Comparison of ENCODE assay signal across 17 cellular contexts in genomic region chr10:12568391-12568790, GRCh38.
DNase-seq lines count a peak whose midpoint lies in the region; ATAC-seq lines count a peak whose summit lies in the region.
"Had no signal": no experiment of that assay in that cellular context is flagged by ENCODE, and none has a peak within 500 bp of the region (broad histone marks: within the 10 kb centered on the region; RNA-seq: fewer than 3 reads in every experiment).

No MANE protein-coding gene starts in this region.

- H3K4me1 Mint-ChIP-seq in activated naive CD4-positive, alpha-beta T cell treated with anti-CD3 and anti-CD28 coated beads, Interleukin-2, amount 50 U/mL, for 24 hours = peaks cover 37% of the 10 kb centered on the region
- H3K4me1 Mint-ChIP-seq in activated naive CD4-positive, alpha-beta T cell treated with anti-CD3 and anti-CD28 coated beads, Interleukin-2, amount 10 ng/mL, durations not matched to agents 7 days and 5 days = peaks cover 5% of the 10 kb centered on the region
- peaks cover 15% of the 10 kb centered on the region for H3K4me1 Mint-ChIP-seq in activated naive CD8-positive, alpha-beta T cell treated with anti-CD3 and anti-CD28 coated beads for 36 hours
- H3K4me1 Mint-ChIP-seq in stimulated activated naive CD8-positive, alpha-beta T cell treated with anti-CD3 and anti-CD28 coated beads, Interleukin-15, amount 100 ng/mL, for 72 hours = peaks cover 23% of the 10 kb centered on the region

- peaks cover 4% of the 10 kb centered on the region for H3K36me3 Mint-ChIP-seq in activated naive CD4-positive, alpha-beta T cell treated with anti-CD3 and anti-CD28 coated beads, Interleukin-2, amount 50 U/mL, for 24 hours
- H3K36me3 Mint-ChIP-seq in activated naive CD4-positive, alpha-beta T cell treated with anti-CD3 and anti-CD28 coated beads, Interleukin-2, amount 10 ng/mL, durations not matched to agents 7 days and 5 days = no peaks in the 10 kb centered on the region
- no peaks in the 10 kb centered on the region for H3K36me3 Mint-ChIP-seq in activated naive CD8-positive, alpha-beta T cell treated with anti-CD3 and anti-CD28 coated beads for 36 hours

- no peak overlapping the region for H3K4me3 Mint-ChIP-seq in activated naive CD4-positive, alpha-beta T cell treated with anti-CD3 and anti-CD28 coated beads, Interleukin-2, amount 50 U/mL, for 24 hours
- H3K4me3 Mint-ChIP-seq in activated naive CD4-positive, alpha-beta T cell treated with anti-CD3 and anti-CD28 coated beads, Interleukin-2, amount 10 ng/mL, durations not matched to agents 7 days and 5 days = no peak overlapping the region
- H3K4me3 Mint-ChIP-seq in activated naive CD8-positive, alpha-beta T cell treated with anti-CD3 and anti-CD28 coated beads for 36 hours = no peak overlapping the region
- H3K4me3 Mint-ChIP-seq in stimulated activated naive CD8-positive, alpha-beta T cell treated with anti-CD3 and anti-CD28 coated beads, Interleukin-15, amount 100 ng/mL, for 72 hours = peak overlapping the region; percentile 4 to 48
- H3K4me3 Mint-ChIP-seq: CD4-positive, CD25-positive, alpha-beta regulatory T cell; central memory CD8-positive, alpha-beta T cell had no signal

- H3K9me3 Mint-ChIP-seq in activated naive CD4-positive, alpha-beta T cell treated with anti-CD3 and anti-CD28 coated beads, Interleukin-2, amount 50 U/mL, for 24 hours = no peaks in the 10 kb centered on the region
- no peaks in the 10 kb centered on the region for H3K9me3 Mint-ChIP-seq in activated naive CD4-positive, alpha-beta T cell treated with anti-CD3 and anti-CD28 coated beads, Interleukin-2, amount 10 ng/mL, durations not matched to agents 7 days and 5 days
- H3K9me3 Mint-ChIP-seq in activated naive CD8-positive, alpha-beta T cell treated with anti-CD3 and anti-CD28 coated beads for 36 hours = no peaks in the 10 kb centered on the region
- no peaks in the 10 kb centered on the region for H3K9me3 Mint-ChIP-seq in stimulated activated naive CD8-positive, alpha-beta T cell treated with anti-CD3 and anti-CD28 coated beads, Interleukin-15, amount 100 ng/mL, for 72 hours
- H3K9me3 Mint-ChIP-seq: central memory CD8-positive, alpha-beta T cell had no signal

- CTCF ChIA-PET in activated naive CD4-positive, alpha-beta T cell treated with anti-CD3 and anti-CD28 coated beads, Interleukin-2, amount 10 ng/mL, durations not matched to agents 7 days and 5 days (lab: Charles Lee) = no interaction called here

- no peak for ATAC-seq in stimulated activated naive CD8-positive, alpha-beta T cell treated with anti-CD3 and anti-CD28 coated beads, Interleukin-15, amount 100 ng/mL, for 72 hours
- no peak for ATAC-seq in HG02884 (IDR thresholded peaks at IDR 0.05; ENCODE audit: unreplicated experiment)
- ATAC-seq: K562 had no signal

- DNase-seq in activated naive CD4-positive, alpha-beta T cell treated with anti-CD3 and anti-CD28 coated beads, Interleukin-2, amount 10 ng/mL, durations not matched to agents 7 days and 5 days = no peak
- peak; percentile 12 for DNase-seq in KBM-7
- DNase-seq in activated naive CD8-positive, alpha-beta T cell treated with anti-CD3 and anti-CD28 coated beads for 36 hours = no peak
- DNase-seq in stimulated activated naive CD8-positive, alpha-beta T cell treated with anti-CD3 and anti-CD28 coated beads, Interleukin-15, amount 100 ng/mL, for 72 hours = no peak
- DNase-seq in A172 (ENCODE audit: low spot score) = no peak
- DNase-seq: activated CD4-positive, alpha-beta T cell treated with anti-CD3 and anti-CD28 coated beads for 4 hours; activated CD8-positive, alpha-beta memory T cell treated with anti-CD3 and anti-CD28 coated beads, Interleukin-2, amount 50 U/mL, for 48 hours; activated gamma-delta T cell treated with Interleukin-2 at 50 U/mL for 16 hours; CD4-positive, CD25-positive, alpha-beta regulatory T cell; DMS153; GDM1; NCI-H187; stimulated activated CD4-positive, alpha-beta T cell treated with anti-CD3 and anti-CD28 coated beads, Interleukin-12 subunit alpha, Interleukin-12 subunit beta, amount 100 ng/mL, for 4 hours had no signal

- H3K27me3 Mint-ChIP-seq in activated naive CD4-positive, alpha-beta T cell treated with anti-CD3 and anti-CD28 coated beads, Interleukin-2, amount 50 U/mL, for 24 hours = no peaks in the 10 kb centered on the region
- no peaks in the 10 kb centered on the region for H3K27me3 Mint-ChIP-seq in activated naive CD4-positive, alpha-beta T cell treated with anti-CD3 and anti-CD28 coated beads, Interleukin-2, amount 10 ng/mL, durations not matched to agents 7 days and 5 days
- H3K27me3 Mint-ChIP-seq in activated naive CD8-positive, alpha-beta T cell treated with anti-CD3 and anti-CD28 coated beads for 36 hours = no peaks in the 10 kb centered on the region
- H3K27me3 Mint-ChIP-seq in stimulated activated naive CD8-positive, alpha-beta T cell treated with anti-CD3 and anti-CD28 coated beads, Interleukin-15, amount 100 ng/mL, for 72 hours = no peaks in the 10 kb centered on the region
- H3K27me3 Mint-ChIP-seq: CD4-positive, CD25-positive, alpha-beta regulatory T cell; central memory CD8-positive, alpha-beta T cell had no signal

- in situ Hi-C loops in KBM-7 (cut with MboI; ENCODE audit: low pct_unique_long_range_greater_than_20kb, low sequenced_read_pairs) = no loop called here

- peak overlapping the region; percentile 69 for H3K27ac Mint-ChIP-seq in activated naive CD4-positive, alpha-beta T cell treated with anti-CD3 and anti-CD28 coated beads, Interleukin-2, amount 50 U/mL, for 24 hours
- no peak overlapping the region for H3K27ac Mint-ChIP-seq in activated naive CD4-positive, alpha-beta T cell treated with anti-CD3 and anti-CD28 coated beads, Interleukin-2, amount 10 ng/mL, durations not matched to agents 7 days and 5 days
- H3K27ac Mint-ChIP-seq in activated naive CD8-positive, alpha-beta T cell treated with anti-CD3 and anti-CD28 coated beads for 36 hours = peak overlapping the region; percentile 25
- H3K27ac Mint-ChIP-seq in stimulated activated naive CD8-positive, alpha-beta T cell treated with anti-CD3 and anti-CD28 coated beads, Interleukin-15, amount 100 ng/mL, for 72 hours = peak overlapping the region; percentile 56 to 83

Comparison
In these comparisons a context has a peak if more than half of its experiments do, and no peak if none do; other contexts are left out.
1. H3K4me3 Mint-ChIP-seq: peak in stimulated activated naive CD8-positive, alpha-beta T cell treated with anti-CD3 and anti-CD28 coated beads, Interleukin-15, amount 100 ng/mL, for 72 hours (2 of 2); none in activated naive CD4-positive, alpha-beta T cell treated with anti-CD3 and anti-CD28 coated beads, Interleukin-2, amount 50 U/mL, for 24 hours (single experiment), activated naive CD4-positive, alpha-beta T cell treated with anti-CD3 and anti-CD28 coated beads, Interleukin-2, amount 10 ng/mL, durations not matched to agents 7 days and 5 days (single experiment) and activated naive CD8-positive, alpha-beta T cell treated with anti-CD3 and anti-CD28 coated beads for 36 hours (single experiment).